ENCODE assay signal across 8 cellular contexts in the genomic region with DNA sequence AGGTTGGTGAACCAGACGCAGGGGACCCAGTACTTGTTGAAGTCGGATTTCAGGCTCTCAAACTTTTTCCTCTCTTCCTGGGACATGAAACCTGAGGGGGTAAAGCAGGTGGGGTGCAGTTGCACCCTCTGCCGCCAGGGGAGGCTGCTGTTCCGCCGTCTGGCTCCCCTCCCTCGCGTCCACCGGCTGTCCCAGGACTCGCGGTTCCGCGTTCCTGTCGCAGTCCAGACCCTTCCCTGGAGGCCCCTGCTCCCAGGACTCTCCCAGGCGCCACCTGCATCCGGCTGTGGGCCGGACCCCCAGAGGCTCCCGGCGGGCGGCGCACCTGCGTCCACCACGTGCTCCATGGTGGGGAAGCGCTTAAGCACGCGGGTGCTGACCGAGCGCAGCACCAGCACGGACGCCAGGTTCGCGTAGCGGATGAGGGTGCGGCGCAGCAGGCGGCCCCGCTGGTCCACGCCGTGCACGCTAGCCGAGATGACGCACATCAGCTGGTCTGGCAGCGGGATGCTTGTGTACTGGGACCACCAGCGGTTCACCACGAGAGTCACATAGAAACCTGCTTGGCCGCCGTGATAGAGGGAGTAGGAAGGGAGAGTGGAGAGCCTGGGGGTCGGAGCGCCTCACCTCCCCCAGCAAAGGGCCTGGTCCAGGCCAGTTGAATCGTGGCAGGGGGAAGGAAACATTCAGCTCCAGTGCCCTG. TPM values are rescaled to one million over a fixed set of nuclear protein-coding genes. Genes with fewer than 3 reads are reported as not detected.
A peak's percentile ranks its signal among the peaks of the same experiment; 100 is the strongest.
DNase-seq lines count a peak whose midpoint lies in the region; ATAC-seq and TF ChIP-seq lines count a peak whose summit lies in the region.

No MANE protein-coding gene starts in this region.

- DNase-seq in T-helper 22 cell (ENCODE audit: low read depth) (peak; percentile 54), brain pericyte (ENCODE audit: low read depth, low spot score) (peak; percentile 95), iris pigment epithelial cell (ENCODE audit: low read depth) (peak; percentile 60), occipital lobe (lab: John Stamatoyannopoulos, UW) (no peak)
- DNase-seq in stimulated activated CD4-positive, alpha-beta T cell treated with anti-CD3 and anti-CD28 coated beads, Interleukin-15, amount 100 ng/mL, for 1 hour (ENCODE audit: low read depth in 1 of 2, low spot score in 1 of 2), result peak; percentile 62 to 70

- TF ChIP-seq CTCF in GM12872 (IDR thresholded peaks at IDR 0.05; ENCODE audit: insufficient read depth, low read depth, low read length), result peak; percentile 100

- ATAC-seq in HG03432 (IDR thresholded peaks at IDR 0.05; ENCODE audit: unreplicated experiment) (peak; percentile 53), HG03045 (IDR thresholded peaks at IDR 0.05; ENCODE audit: unreplicated experiment) (no peak)

RNA-seq across cellular contexts. Expression of gene BEST4, which starts 1.7 kb away (rescaled TPM):
- 0.16 TPM for total RNA-seq in occipital lobe

RNA-seq across cellular contexts. Expression of gene RPS8, which starts 10.9 kb away (rescaled TPM):
- total RNA-seq in occipital lobe, result 1,634 TPM

RNA-seq across cellular contexts. Expression of gene PLK3, which starts 13.9 kb away (rescaled TPM):
- total RNA-seq in occipital lobe, result 10.0 TPM

RNA-seq across cellular contexts. Expression of gene DYNLT4, which starts 20.9 kb away (rescaled TPM):
- total RNA-seq in occipital lobe, result not detected

RNA-seq across cellular contexts. Expression of gene BTBD19, which starts 22.0 kb away (rescaled TPM):
- total RNA-seq in occipital lobe, result 0.47 TPM
